8 cellular contexts compared by ENCODE assay signal in the genomic region with DNA sequence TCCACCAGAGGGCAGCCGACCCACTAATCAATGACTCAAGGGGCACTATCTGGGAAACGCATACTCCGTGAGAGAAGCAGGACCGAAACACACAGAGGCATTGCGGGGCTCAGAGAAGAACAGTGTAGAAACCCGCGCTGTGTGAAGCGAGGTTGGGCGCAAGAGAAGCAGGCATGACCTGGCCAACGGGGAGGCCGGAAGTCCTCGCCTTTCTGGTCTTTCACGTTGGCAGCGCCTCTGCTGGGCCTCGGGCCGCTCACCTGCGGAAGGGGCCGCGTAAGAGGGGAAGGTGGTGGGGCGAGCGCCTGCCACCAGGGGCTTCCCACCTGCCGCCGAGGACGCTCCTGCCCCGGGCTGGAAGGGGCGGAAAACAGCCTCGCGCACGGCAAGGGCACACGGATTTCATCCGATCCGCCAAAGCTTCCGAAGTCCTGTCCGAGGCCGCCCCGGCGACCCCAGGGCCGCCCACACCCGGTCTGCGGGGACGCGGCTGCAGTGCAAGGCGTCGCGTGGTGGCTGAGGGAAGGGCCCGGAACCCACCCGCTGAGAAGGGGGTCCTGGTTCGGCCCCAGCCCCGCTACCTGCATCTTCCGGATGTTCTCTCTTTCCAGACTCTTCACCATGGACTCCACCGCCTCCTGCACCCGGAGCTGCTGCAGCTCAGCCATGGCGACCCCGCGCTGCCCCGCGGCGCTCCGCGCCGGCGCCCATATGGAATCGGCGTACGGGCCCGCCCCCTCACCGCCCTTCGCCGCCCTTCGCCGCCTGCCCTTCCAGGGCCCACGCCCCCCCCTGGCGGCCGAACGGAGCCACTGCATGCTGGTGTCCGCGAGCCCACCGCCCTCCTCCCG. TPM values are rescaled to one million over a fixed set of nuclear protein-coding genes. Genes with fewer than 3 reads are reported as not detected.
DNase-seq lines count a peak whose midpoint lies in the region; ATAC-seq and TF ChIP-seq lines count a peak whose summit lies in the region.

A gene (minus strand): TSS at position 724 of the 851 bp plus-strand sequence. CDS start 56 bp downstream, at position 668.

- peak; percentile 89 for ATAC-seq in CD4-positive, alpha-beta T cell (ENCODE audit: poor library complexity)
- peak; percentile 76 for ATAC-seq in GM19372 (IDR thresholded peaks at IDR 0.05; ENCODE audit: low read depth, unreplicated experiment)
- ATAC-seq in HG03565 (IDR thresholded peaks at IDR 0.05; ENCODE audit: unreplicated experiment), result peak; percentile 46

- peak; percentile 81 for TF ChIP-seq CTCF in CD4-positive, alpha-beta T cell (IDR thresholded peaks at IDR 0.05)

- peak; percentile 78 to 92 (median 86) for DNase-seq in CD4-positive, alpha-beta T cell
- DNase-seq in NK-92 (lab: John Stamatoyannopoulos, UW; ENCODE audit: unreplicated experiment) (peak; percentile 26), mesenteric fat pad (ENCODE audit: low spot score) (peak; percentile 98)
- DNase-seq in activated CD8-positive, alpha-beta memory T cell treated with anti-CD3 and anti-CD28 coated beads for 4 hours (ENCODE audit: low read depth in 2 of 2), result peak; percentile 75 to 76
- peak; percentile 76 for DNase-seq in stimulated activated CD8-positive, alpha-beta memory T cell treated with anti-CD3 and anti-CD28 coated beads, Interleukin-15, amount 100 ng/mL, for 1 hour (ENCODE audit: low read depth)

- peak within 1 kb of the TSS; percentile 70 for H3K9ac ChIP-seq in endocrine pancreas (ENCODE audit: control insufficient read depth, insufficient read depth, low read length)

- H3K36me3 ChIP-seq in endocrine pancreas (ENCODE audit: control insufficient read depth, insufficient read depth, low read length), result no peaks in the 10 kb centered on the region

- H3K9me3 ChIP-seq in CD4-positive, alpha-beta T cell (ENCODE audit: control insufficient read depth, low read length), result no peaks in the 10 kb centered on the region
- H3K9me3 ChIP-seq in endocrine pancreas (ENCODE audit: control insufficient read depth, low read length), result no peaks in the 10 kb centered on the region

- peak within 1 kb of the TSS; percentile 92 for H3K4me3 Mint-ChIP-seq in CD4-positive, alpha-beta T cell

- H3K27ac Mint-ChIP-seq in CD4-positive, alpha-beta T cell, result peak within 1 kb of the TSS; percentile 83

- no peaks in the 10 kb centered on the region for H3K9me3 Mint-ChIP-seq in CD4-positive, alpha-beta T cell

- no peaks in the 10 kb centered on the region for H3K27me3 Mint-ChIP-seq in CD4-positive, alpha-beta T cell

- intact Hi-C loops in CD4-positive, alpha-beta T cell (cut with DNase I, micrococcal nuclease), result loop anchor here (1.0 to 10.0 kb wide), 12 partner anchors 8 to 765 kb away; a partner anchor contains a TSS

- peaks cover 41% of the 10 kb centered on the region for H3K36me3 Mint-ChIP-seq in CD4-positive, alpha-beta T cell (ENCODE audit: low read depth)

- peaks cover 22% of the 10 kb centered on the region for H3K4me1 Mint-ChIP-seq in CD4-positive, alpha-beta T cell (ENCODE audit: low read depth)

- H3K4me1 ChIP-seq in endocrine pancreas (ENCODE audit: control insufficient read depth, insufficient read depth, low read length), result no peaks in the 10 kb centered on the region

- H3K4me3 ChIP-seq in endocrine pancreas (ENCODE audit: control insufficient read depth, insufficient read depth, low read length), result no peak within 1 kb of the TSS

- POLR2A ChIA-PET in CD4-positive, alpha-beta T cell (lab: Charles Lee), result interaction anchor here (0.5 to 2.7 kb wide), 9 partner anchors 8 to 865 kb away, joined by 3 to 24 read pairs (median 3); a partner anchor contains a TSS

- CTCF ChIA-PET in CD4-positive, alpha-beta T cell (lab: Charles Lee), result interaction anchor here (0.6 to 2.0 kb wide), 13 partner anchors 8 to 390 kb away, joined by 3 to 19 read pairs (median 3); a partner anchor contains a TSS

- no peaks in the 10 kb centered on the region for H3K27me3 ChIP-seq in CD4-positive, alpha-beta T cell (ENCODE audit: control insufficient read depth, insufficient read depth, low read length)
- no peaks in the 10 kb centered on the region for H3K27me3 ChIP-seq in endocrine pancreas (ENCODE audit: control insufficient read depth, insufficient read depth, low read length)

- H3K27ac ChIP-seq in CD4-positive, alpha-beta T cell (ENCODE audit: low read depth, low read length), result peak within 1 kb of the TSS; percentile 60

RNA-seq across cellular contexts. Expression of the gene that starts here (rescaled TPM):
- 10 to 100 TPM; 30.6 to 31.4 TPM for total RNA-seq in CD4-positive, alpha-beta T cell
- total RNA-seq in mesenteric fat pad, result 25.9 TPM

Comparison
In these comparisons a context has a peak if more than half of its experiments do, and no peak if none do; other contexts are left out.
1. DNase-seq: peak in every context shown above with its lines; median percentile 98 in mesenteric fat pad; 86 in CD4-positive, alpha-beta T cell; 76 in stimulated activated CD8-positive, alpha-beta memory T cell treated with anti-CD3 and anti-CD28 coated beads, Interleukin-15, amount 100 ng/mL, for 1 hour; 76 in activated CD8-positive, alpha-beta memory T cell treated with anti-CD3 and anti-CD28 coated beads for 4 hours; 26 in NK-92.